Comparison of ENCODE assay signal across 1 cellular context in genomic region chr19:10290439-10290875, GRCh38.
A peak's percentile ranks its signal among the peaks of the same experiment; 100 is the strongest.
TF ChIP-seq lines count a peak whose summit lies in the region.

No MANE protein-coding gene starts in this region.

TF ChIP-seq in H1, 55 proteins besides CTCF, POLR2A, EP300 and RAD21:
- TF ChIP-seq GABPA (IDR thresholded peaks at IDR 0.05; ENCODE audit: borderline replicate concordance, insufficient read depth, low read length) = no peak
- peak; percentile 14 for TF ChIP-seq RNF2 (IDR thresholded peaks at IDR 0.05; ENCODE audit: borderline replicate concordance, low read depth, low read length, missing control alignments, poor library complexity, severe bottlenecking)
- peak; percentile 17; the same call in 1 of the 2 replicates for TF ChIP-seq CREB1 (IDR thresholded peaks at IDR 0.05)
- TF ChIP-seq CBX5 (IDR thresholded peaks at IDR 0.05; ENCODE audit: low read depth, low read length) = no peak
- no peak for TF ChIP-seq CBX8 (IDR thresholded peaks at IDR 0.05; ENCODE audit: borderline replicate concordance, low read depth, low read length)
- TF ChIP-seq SIX5 (IDR thresholded peaks at IDR 0.05; ENCODE audit: low read depth, low read length) = no peak
- TF ChIP-seq KDM4A (IDR thresholded peaks at IDR 0.05; ENCODE audit: low read depth, low read length, severe bottlenecking) = peak; percentile 45
- TF ChIP-seq SRF (IDR thresholded peaks at IDR 0.05; ENCODE audit: low read depth, low read length) = no peak
- no peak for TF ChIP-seq RXRA (IDR thresholded peaks at IDR 0.05; ENCODE audit: insufficient read depth, low read depth, low read length)
- no peak for TF ChIP-seq CEBPB (IDR thresholded peaks at IDR 0.05; ENCODE audit: low read depth, low read length)
- TF ChIP-seq TAF1 (IDR thresholded peaks at IDR 0.05; ENCODE audit: low read depth, low read length) = no peak
- no peak for TF ChIP-seq SIRT6 (IDR thresholded peaks at IDR 0.05; ENCODE audit: low read length)
- 0 out of 2 replicates have a peak, but pooled peaks have one; percentile 26 for TF ChIP-seq SP1 (IDR thresholded peaks at IDR 0.05; ENCODE audit: low read depth, low read length)
- TF ChIP-seq E2F6 (IDR thresholded peaks at IDR 0.05) = no peak
- 0 out of 4 replicates have a peak, but pooled peaks of 1 of the 2 experiments have one; percentile 19 for TF ChIP-seq SIN3A (conservative IDR thresholded peaks at IDR 0.05 in 1 of 2, IDR thresholded peaks at IDR 0.05 in 1 of 2; ENCODE audit: low read depth in 1 of 2, low read length in 2 of 2)
- TF ChIP-seq CTBP2 (IDR thresholded peaks at IDR 0.05; ENCODE audit: borderline replicate concordance, insufficient read depth, insufficient read length, low read length) = no peak
- TF ChIP-seq SP4 (IDR thresholded peaks at IDR 0.05; ENCODE audit: low read length) = no peak
- TF ChIP-seq EZH2 (IDR thresholded peaks at IDR 0.05; ENCODE audit: low read depth, low read length, severe bottlenecking) = peak; percentile 65
